8 cellular contexts compared by ENCODE assay signal in the genomic region with DNA sequence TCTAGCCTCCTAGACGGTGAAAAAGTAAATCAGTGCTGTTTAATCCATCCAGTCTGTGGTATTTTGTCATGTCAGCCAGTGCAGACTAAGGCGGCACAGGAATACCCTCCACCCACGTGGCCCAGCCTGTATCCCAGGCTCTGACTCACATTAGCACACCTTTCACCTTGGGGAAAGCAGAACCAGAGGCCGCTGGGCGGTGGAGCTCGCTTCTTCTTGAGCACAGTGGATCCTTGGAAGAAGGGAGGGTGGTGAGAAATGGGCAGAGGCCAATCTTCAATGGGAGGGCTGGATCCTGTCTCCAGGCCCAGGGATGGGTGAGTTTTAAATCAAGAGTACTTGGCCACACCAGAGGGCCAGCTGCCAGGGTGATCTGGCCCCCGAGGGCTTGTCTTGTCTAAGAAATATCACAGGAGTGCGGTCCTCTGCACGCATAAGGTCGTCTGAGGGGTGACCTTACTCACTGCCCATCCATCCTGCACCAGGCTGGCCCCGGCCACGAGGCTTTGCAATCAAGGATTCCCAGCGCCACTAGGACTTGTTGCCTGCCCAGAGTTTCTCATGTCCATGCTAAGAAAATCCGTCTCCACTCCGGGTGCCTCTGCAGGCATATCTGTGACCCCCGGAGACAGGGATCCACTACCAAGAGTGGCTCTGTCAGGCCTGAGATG.
"Had no signal": no experiment of that assay in that cellular context is flagged by ENCODE, and none has a peak within 500 bp of the region (broad histone marks: within the 10 kb centered on the region; RNA-seq: fewer than 3 reads in every experiment).

No MANE protein-coding gene starts in this region.

- FAIRE-seq: G401.6, GM12878, GM12891, GM12892, GM18507, GM19239 had no signal

- ATAC-seq: GM12878 had no signal

- H3K4me3 ChIP-seq: GM12878 had no signal

- DNase-seq: GDM1, GF-D8 had no signal
